8 cellular contexts compared by ENCODE assay signal in the genomic region with DNA sequence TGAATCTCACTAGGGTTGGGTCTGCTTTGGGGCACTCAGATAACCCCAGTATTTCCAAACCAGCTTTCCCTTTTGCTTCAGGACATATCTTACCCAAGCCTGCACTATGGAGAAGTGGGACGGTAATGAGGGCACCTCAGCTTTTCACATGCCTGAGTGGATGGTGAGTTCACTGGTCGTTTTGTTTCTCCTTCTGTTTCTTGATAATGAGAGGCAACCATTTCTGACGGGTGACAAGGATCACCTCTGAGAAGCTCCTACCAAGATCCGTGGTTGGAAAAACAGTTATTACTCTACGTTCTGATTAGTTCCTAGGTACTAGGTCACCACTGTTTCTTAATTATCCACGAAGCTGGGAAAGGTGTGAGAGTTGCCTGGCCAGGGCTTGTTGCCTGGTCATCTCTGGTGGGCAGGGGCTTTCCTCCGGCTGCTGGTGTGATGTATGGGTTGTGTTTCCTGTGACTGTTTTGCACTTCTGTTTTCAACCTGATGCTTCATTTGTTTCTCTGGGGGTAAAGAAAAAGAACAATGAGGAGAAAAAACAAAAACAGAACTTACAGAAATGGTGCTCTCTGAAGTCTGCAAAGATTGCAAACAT.
A peak's percentile ranks its signal among the peaks of the same experiment; 100 is the strongest.
DNase-seq lines count a peak whose midpoint lies in the region; ATAC-seq and TF ChIP-seq lines count a peak whose summit lies in the region.

No MANE protein-coding gene starts in this region.

- H3K27me3 ChIP-seq in colonic mucosa (no peaks in the 10 kb centered on the region), thyroid gland (no peaks in the 10 kb centered on the region)

- peak overlapping the region; percentile 48 to 93 for H3K9ac ChIP-seq in colonic mucosa (ENCODE audit: low read depth in 2 of 2, low read length in 2 of 2)

- peak overlapping the region; percentile 80 for H3K27ac ChIP-seq in colonic mucosa
- H3K27ac ChIP-seq in thyroid gland = peak overlapping the region; percentile 23 to 62 (median 60)

- peak; percentile 34 for ATAC-seq in HG03066 (IDR thresholded peaks at IDR 0.05; ENCODE audit: low read depth, unreplicated experiment)

- H3K9me3 ChIP-seq in colonic mucosa = no peaks in the 10 kb centered on the region
- H3K9me3 ChIP-seq in thyroid gland = no peaks in the 10 kb centered on the region

- no peaks in the 10 kb centered on the region for H3K36me3 ChIP-seq in colonic mucosa
- no peaks in the 10 kb centered on the region for H3K36me3 ChIP-seq in thyroid gland

- peak; percentile 17 for DNase-seq in activated naive CD4-positive, alpha-beta T cell treated with Interleukin-2 at 50 U/mL for 16 hours
- DNase-seq in activated naive CD4-positive, alpha-beta T cell (lab: John Stamatoyannopoulos, UW) = no peak
- DNase-seq in colonic mucosa (no peak), thyroid gland (no peak), hypothalamus (lab: John Stamatoyannopoulos, UW) (no peak), germinal center (ENCODE audit: low spot score) (no peak), DMS153 (lab: John Stamatoyannopoulos, UW) (no peak)

- no peaks in the 10 kb centered on the region for H3K4me1 ChIP-seq in colonic mucosa
- H3K4me1 ChIP-seq in thyroid gland = peaks cover 19 to 21% of the 10 kb centered on the region in 2 donors

- no peak for TF ChIP-seq CTCF in colonic mucosa (IDR thresholded peaks at IDR 0.05)
- TF ChIP-seq CTCF in thyroid gland (IDR thresholded peaks at IDR 0.05) = no peak

- 48 to 49% methylated on average over 7 of the region's 7 CpGs for WGBS in thyroid gland, 2 donors

- TF ChIP-seq POLR2A in thyroid gland (IDR thresholded peaks at IDR 0.05) = no peak

- intact Hi-C loops in colonic mucosa (cut with DNase I) (loop anchor here (5.0 to 10.0 kb wide), 2 partner anchors 104 to 456 kb away; no protein-coding TSS in a partner anchor), thyroid gland (cut with DNase I) (no loop called here)

- H3K4me3 ChIP-seq in colonic mucosa (peak overlapping the region; percentile 18), thyroid gland (replicated peaks in 1 of 3) (no peak overlapping the region)
